ENCODE assay signal across 24 cellular contexts in genomic region chr4:13364178-13364577, GRCh38.
"Had no signal": no experiment of that assay in that cellular context is flagged by ENCODE, and none has a peak within 500 bp of the region (broad histone marks: within the 10 kb centered on the region; RNA-seq: fewer than 3 reads in every experiment).

No MANE protein-coding gene starts in this region.

- H3K4me1 Mint-ChIP-seq: naive thymus-derived CD4-positive, alpha-beta T cell; stimulated activated effector memory CD8-positive, alpha-beta T cell treated with anti-CD3 and anti-CD28 coated beads, Interleukin-12 subunit alpha, Interleukin-12 subunit beta, amount 100 ng/mL, for 72 hours had no signal

- H3K4me3 ChIP-seq: coronary artery, gastroesophageal sphincter, heart left ventricle, hepatocyte, left lung, prostate gland, sigmoid colon, stomach, thyroid gland, vagina had no signal

- H3K27ac ChIP-seq: coronary artery, gastroesophageal sphincter, heart left ventricle, hepatocyte, left lung, prostate gland, sigmoid colon, stomach, thyroid gland, vagina had no signal

- H3K27me3 Mint-ChIP-seq: naive thymus-derived CD4-positive, alpha-beta T cell had no signal

- DNase-seq: dermis blood vessel endothelial cell; effector memory CD4-positive, alpha-beta T cell; foreskin fibroblast; heart left ventricle; kidney; left lung; mesendoderm; midbrain; naive thymus-derived CD4-positive, alpha-beta T cell; sigmoid colon; stimulated activated CD4-positive, alpha-beta T cell treated with anti-CD3 and anti-CD28 coated beads, Interleukin-2, amount 100 ng/mL, for 24 hours; stimulated activated CD4-positive, alpha-beta T cell treated with anti-CD3 and anti-CD28 coated beads, Interleukin-4, amount 100 ng/mL, for 24 hours; stimulated activated naive CD4-positive, alpha-beta T cell treated with Interleukin-2 at 50 U/mL for 16 hours; stomach; thyroid gland; trophoblast cell had no signal

- H3K79me2 ChIP-seq: hepatocyte had no signal

- H3K27me3 ChIP-seq: gastroesophageal sphincter, heart left ventricle, hepatocyte, left lung, sigmoid colon, stomach, vagina had no signal

- H2AFZ ChIP-seq: hepatocyte had no signal

- H3K9me3 ChIP-seq: gastroesophageal sphincter, heart left ventricle, left lung, prostate gland, sigmoid colon, stomach, thyroid gland, vagina had no signal

- H3K4me1 ChIP-seq: left lung, prostate gland, stomach, vagina had no signal

- H3K36me3 ChIP-seq: prostate gland, sigmoid colon, vagina had no signal

- H3K27ac Mint-ChIP-seq: naive thymus-derived CD4-positive, alpha-beta T cell; nephron; stimulated activated effector memory CD8-positive, alpha-beta T cell treated with anti-CD3 and anti-CD28 coated beads, Interleukin-12 subunit alpha, Interleukin-12 subunit beta, amount 100 ng/mL, for 72 hours had no signal

- H3K9me3 Mint-ChIP-seq: stimulated activated effector memory CD8-positive, alpha-beta T cell treated with anti-CD3 and anti-CD28 coated beads, Interleukin-12 subunit alpha, Interleukin-12 subunit beta, amount 100 ng/mL, for 72 hours had no signal

- ATAC-seq: gastroesophageal sphincter; left lung; naive thymus-derived CD4-positive, alpha-beta T cell; right cardiac atrium; stimulated activated effector memory CD8-positive, alpha-beta T cell treated with anti-CD3 and anti-CD28 coated beads, Interleukin-12 subunit alpha, Interleukin-12 subunit beta, amount 100 ng/mL, for 72 hours had no signal

- H3K4me2 ChIP-seq: hepatocyte had no signal

- H3K4me3 Mint-ChIP-seq: naive thymus-derived CD4-positive, alpha-beta T cell; nephron; stimulated activated effector memory CD8-positive, alpha-beta T cell treated with anti-CD3 and anti-CD28 coated beads, Interleukin-12 subunit alpha, Interleukin-12 subunit beta, amount 100 ng/mL, for 72 hours had no signal
